1 cellular context compared by ENCODE assay signal in the genomic region with DNA sequence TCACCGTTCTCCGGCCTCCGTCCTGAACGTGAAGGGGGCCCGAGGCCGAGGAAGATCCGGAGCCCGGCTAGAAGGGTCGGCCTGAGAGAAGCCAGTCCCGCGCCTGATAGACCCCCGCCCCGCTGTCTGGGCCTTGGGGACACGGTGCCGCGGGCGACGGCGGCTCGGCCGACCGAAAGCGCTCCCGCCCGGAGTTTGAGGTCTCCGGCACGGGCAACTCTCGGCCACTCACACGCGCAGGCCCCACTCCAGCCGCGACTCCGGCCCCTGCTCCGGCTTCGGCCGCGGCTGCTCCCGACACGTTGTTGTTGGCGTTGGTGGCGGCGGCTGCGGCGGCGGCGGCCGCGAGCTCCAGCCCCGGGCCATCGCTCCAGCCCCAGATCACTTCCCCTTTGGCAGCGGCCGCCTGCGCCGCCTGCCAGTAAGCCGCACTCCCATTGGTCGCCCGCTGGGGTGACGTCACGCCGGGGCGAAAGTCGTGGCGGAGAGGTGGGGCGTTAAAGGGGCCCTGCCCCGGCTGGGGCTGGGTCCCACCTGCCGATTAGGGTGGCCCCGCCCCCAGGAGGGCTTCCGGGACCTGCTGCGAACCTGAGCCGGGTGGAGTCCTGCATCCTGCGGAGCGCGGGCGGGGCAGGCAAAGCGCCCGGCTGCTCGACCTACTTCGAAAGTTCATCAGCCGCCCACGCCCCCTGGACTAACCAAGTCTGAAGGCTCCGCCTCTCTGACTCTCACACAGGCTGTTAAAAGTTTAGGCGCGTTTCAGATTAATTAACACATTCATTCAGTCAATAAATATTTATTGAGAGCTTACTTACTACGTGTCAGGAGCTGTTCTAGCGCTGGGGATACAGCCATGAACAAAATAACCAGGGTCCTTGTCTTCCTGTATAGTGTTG.
TF ChIP-seq lines count a peak whose summit lies in the region.

A gene with protein sequence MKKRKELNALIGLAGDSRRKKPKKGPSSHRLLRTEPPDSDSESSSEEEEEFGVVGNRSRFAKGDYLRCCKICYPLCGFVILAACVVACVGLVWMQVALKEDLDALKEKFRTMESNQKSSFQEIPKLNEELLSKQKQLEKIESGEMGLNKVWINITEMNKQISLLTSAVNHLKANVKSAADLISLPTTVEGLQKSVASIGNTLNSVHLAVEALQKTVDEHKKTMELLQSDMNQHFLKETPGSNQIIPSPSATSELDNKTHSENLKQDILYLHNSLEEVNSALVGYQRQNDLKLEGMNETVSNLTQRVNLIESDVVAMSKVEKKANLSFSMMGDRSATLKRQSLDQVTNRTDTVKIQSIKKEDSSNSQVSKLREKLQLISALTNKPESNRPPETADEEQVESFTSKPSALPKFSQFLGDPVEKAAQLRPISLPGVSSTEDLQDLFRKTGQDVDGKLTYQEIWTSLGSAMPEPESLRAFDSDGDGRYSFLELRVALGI (minus strand): TSS at position 388 of the 896 bp plus-strand sequence. CDS start 1,027 bp downstream, outside the sequence.

TF ChIP-seq in K562, 482 proteins besides CTCF, POLR2A, EP300 and RAD21 (continued from another document and continues in another):
- TF ChIP-seq, protein P1, sequence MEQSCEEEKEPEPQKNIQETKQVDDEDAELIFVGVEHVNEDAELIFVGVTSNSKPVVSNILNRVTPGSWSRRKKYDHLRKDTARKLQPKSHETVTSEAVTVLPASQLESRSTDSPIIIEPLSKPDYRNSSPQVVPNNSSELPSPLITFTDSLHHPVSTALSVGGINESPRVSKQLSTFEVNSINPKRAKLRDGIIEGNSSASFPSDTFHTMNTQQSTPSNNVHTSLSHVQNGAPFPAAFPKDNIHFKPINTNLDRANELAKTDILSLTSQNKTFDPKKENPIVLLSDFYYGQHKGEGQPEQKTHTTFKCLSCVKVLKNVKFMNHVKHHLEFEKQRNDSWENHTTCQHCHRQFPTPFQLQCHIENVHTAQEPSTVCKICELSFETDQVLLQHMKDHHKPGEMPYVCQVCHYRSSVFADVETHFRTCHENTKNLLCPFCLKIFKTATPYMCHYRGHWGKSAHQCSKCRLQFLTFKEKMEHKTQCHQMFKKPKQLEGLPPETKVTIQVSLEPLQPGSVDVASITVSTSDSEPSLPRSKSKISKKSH (CRISPR knock-in tag; IDR thresholded peaks at IDR 0.05), result no peak
- no peak for TF ChIP-seq ZNF668 (CRISPR knock-in tag; IDR thresholded peaks at IDR 0.05)
- peak; percentile 74 for TF ChIP-seq FOSL1 (tag; conservative IDR thresholded peaks at IDR 0.05)
- TF ChIP-seq, protein P2, sequence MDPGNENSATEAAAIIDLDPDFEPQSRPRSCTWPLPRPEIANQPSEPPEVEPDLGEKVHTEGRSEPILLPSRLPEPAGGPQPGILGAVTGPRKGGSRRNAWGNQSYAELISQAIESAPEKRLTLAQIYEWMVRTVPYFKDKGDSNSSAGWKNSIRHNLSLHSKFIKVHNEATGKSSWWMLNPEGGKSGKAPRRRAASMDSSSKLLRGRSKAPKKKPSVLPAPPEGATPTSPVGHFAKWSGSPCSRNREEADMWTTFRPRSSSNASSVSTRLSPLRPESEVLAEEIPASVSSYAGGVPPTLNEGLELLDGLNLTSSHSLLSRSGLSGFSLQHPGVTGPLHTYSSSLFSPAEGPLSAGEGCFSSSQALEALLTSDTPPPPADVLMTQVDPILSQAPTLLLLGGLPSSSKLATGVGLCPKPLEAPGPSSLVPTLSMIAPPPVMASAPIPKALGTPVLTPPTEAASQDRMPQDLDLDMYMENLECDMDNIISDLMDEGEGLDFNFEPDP (CRISPR knock-in tag; IDR thresholded peaks at IDR 0.05), result no peak
- no peak for TF ChIP-seq PHB2 (IDR thresholded peaks at IDR 0.05; ENCODE audit: low read depth)
- no peak for TF ChIP-seq BDP1 (IDR thresholded peaks at IDR 0.05; ENCODE audit: insufficient read depth, insufficient read length)
- no peak for TF ChIP-seq HSF4 (CRISPR knock-in tag; IDR thresholded peaks at IDR 0.05; ENCODE audit: borderline replicate concordance)
- TF ChIP-seq HMG20A (CRISPR knock-in tag; conservative IDR thresholded peaks at IDR 0.05), result no peak
- TF ChIP-seq, protein P3, sequence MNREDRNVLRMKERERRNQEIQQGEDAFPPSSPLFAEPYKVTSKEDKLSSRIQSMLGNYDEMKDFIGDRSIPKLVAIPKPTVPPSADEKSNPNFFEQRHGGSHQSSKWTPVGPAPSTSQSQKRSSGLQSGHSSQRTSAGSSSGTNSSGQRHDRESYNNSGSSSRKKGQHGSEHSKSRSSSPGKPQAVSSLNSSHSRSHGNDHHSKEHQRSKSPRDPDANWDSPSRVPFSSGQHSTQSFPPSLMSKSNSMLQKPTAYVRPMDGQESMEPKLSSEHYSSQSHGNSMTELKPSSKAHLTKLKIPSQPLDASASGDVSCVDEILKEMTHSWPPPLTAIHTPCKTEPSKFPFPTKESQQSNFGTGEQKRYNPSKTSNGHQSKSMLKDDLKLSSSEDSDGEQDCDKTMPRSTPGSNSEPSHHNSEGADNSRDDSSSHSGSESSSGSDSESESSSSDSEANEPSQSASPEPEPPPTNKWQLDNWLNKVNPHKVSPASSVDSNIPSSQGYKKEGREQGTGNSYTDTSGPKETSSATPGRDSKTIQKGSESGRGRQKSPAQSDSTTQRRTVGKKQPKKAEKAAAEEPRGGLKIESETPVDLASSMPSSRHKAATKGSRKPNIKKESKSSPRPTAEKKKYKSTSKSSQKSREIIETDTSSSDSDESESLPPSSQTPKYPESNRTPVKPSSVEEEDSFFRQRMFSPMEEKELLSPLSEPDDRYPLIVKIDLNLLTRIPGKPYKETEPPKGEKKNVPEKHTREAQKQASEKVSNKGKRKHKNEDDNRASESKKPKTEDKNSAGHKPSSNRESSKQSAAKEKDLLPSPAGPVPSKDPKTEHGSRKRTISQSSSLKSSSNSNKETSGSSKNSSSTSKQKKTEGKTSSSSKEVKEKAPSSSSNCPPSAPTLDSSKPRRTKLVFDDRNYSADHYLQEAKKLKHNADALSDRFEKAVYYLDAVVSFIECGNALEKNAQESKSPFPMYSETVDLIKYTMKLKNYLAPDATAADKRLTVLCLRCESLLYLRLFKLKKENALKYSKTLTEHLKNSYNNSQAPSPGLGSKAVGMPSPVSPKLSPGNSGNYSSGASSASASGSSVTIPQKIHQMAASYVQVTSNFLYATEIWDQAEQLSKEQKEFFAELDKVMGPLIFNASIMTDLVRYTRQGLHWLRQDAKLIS (CRISPR knock-in tag; IDR thresholded peaks at IDR 0.05), result no peak
- no peak for TF ChIP-seq ZNF134 (CRISPR knock-in tag; conservative IDR thresholded peaks at IDR 0.05)
- TF ChIP-seq, protein P4, sequence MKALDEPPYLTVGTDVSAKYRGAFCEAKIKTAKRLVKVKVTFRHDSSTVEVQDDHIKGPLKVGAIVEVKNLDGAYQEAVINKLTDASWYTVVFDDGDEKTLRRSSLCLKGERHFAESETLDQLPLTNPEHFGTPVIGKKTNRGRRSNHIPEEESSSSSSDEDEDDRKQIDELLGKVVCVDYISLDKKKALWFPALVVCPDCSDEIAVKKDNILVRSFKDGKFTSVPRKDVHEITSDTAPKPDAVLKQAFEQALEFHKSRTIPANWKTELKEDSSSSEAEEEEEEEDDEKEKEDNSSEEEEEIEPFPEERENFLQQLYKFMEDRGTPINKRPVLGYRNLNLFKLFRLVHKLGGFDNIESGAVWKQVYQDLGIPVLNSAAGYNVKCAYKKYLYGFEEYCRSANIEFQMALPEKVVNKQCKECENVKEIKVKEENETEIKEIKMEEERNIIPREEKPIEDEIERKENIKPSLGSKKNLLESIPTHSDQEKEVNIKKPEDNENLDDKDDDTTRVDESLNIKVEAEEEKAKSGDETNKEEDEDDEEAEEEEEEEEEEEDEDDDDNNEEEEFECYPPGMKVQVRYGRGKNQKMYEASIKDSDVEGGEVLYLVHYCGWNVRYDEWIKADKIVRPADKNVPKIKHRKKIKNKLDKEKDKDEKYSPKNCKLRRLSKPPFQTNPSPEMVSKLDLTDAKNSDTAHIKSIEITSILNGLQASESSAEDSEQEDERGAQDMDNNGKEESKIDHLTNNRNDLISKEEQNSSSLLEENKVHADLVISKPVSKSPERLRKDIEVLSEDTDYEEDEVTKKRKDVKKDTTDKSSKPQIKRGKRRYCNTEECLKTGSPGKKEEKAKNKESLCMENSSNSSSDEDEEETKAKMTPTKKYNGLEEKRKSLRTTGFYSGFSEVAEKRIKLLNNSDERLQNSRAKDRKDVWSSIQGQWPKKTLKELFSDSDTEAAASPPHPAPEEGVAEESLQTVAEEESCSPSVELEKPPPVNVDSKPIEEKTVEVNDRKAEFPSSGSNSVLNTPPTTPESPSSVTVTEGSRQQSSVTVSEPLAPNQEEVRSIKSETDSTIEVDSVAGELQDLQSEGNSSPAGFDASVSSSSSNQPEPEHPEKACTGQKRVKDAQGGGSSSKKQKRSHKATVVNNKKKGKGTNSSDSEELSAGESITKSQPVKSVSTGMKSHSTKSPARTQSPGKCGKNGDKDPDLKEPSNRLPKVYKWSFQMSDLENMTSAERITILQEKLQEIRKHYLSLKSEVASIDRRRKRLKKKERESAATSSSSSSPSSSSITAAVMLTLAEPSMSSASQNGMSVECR (CRISPR knock-in tag; IDR thresholded peaks at IDR 0.05), result peak; percentile 79
- peak; percentile 56 for TF ChIP-seq RBM22 (IDR thresholded peaks at IDR 0.05; ENCODE audit: low read depth, low read length, poor library complexity, severe bottlenecking)
- TF ChIP-seq BRF1 (IDR thresholded peaks at IDR 0.05; ENCODE audit: borderline replicate concordance, extremely low read depth, insufficient read length), result no peak
- no peak for TF ChIP-seq TCF7L2 (IDR thresholded peaks at IDR 0.05; ENCODE audit: low read depth, low read length)
- TF ChIP-seq NCOA6 (IDR thresholded peaks at IDR 0.05), result no peak
- TF ChIP-seq, protein P5, sequence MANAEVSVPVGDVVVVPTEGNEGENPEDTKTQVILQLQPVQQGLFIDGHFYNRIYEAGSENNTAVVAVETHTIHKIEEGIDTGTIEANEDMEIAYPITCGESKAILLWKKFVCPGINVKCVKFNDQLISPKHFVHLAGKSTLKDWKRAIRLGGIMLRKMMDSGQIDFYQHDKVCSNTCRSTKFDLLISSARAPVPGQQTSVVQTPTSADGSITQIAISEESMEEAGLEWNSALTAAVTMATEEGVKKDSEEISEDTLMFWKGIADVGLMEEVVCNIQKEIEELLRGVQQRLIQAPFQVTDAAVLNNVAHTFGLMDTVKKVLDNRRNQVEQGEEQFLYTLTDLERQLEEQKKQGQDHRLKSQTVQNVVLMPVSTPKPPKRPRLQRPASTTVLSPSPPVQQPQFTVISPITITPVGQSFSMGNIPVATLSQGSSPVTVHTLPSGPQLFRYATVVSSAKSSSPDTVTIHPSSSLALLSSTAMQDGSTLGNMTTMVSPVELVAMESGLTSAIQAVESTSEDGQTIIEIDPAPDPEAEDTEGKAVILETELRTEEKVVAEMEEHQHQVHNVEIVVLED (CRISPR knock-in tag; IDR thresholded peaks at IDR 0.05), result peak; percentile 70
- peak; percentile 89 for TF ChIP-seq EP400 (IDR thresholded peaks at IDR 0.05)
- no peak for TF ChIP-seq ZNF174 (CRISPR knock-in tag; IDR thresholded peaks at IDR 0.05)
- TF ChIP-seq RFX7 (CRISPR knock-in tag; IDR thresholded peaks at IDR 0.05), result no peak
- TF ChIP-seq SMARCA5 (IDR thresholded peaks at IDR 0.05), result no peak
- no peak for TF ChIP-seq ZNF57 (CRISPR knock-in tag; IDR thresholded peaks at IDR 0.05)
- TF ChIP-seq HIVEP1 (CRISPR knock-in tag; IDR thresholded peaks at IDR 0.05), result no peak
- TF ChIP-seq, protein P6, sequence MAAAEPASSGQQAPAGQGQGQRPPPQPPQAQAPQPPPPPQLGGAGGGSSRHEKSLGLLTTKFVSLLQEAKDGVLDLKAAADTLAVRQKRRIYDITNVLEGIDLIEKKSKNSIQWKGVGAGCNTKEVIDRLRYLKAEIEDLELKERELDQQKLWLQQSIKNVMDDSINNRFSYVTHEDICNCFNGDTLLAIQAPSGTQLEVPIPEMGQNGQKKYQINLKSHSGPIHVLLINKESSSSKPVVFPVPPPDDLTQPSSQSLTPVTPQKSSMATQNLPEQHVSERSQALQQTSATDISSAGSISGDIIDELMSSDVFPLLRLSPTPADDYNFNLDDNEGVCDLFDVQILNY (CRISPR knock-in tag; IDR thresholded peaks at IDR 0.05), result 0 out of 2 replicates have a peak, but pooled peaks have one; percentile 22
- TF ChIP-seq MIER1 (IDR thresholded peaks at IDR 0.05; ENCODE audit: low read depth), result no peak
- TF ChIP-seq PCBP2 (IDR thresholded peaks at IDR 0.05; ENCODE audit: low read depth, low read length, poor library complexity, severe bottlenecking), result no peak
- TF ChIP-seq XRCC4 (IDR thresholded peaks at IDR 0.05; ENCODE audit: extremely low read depth, insufficient read depth, insufficient read length), result no peak
- TF ChIP-seq SMAD3 (CRISPR knock-in tag; conservative IDR thresholded peaks at IDR 0.05), result no peak
- TF ChIP-seq, protein P7, sequence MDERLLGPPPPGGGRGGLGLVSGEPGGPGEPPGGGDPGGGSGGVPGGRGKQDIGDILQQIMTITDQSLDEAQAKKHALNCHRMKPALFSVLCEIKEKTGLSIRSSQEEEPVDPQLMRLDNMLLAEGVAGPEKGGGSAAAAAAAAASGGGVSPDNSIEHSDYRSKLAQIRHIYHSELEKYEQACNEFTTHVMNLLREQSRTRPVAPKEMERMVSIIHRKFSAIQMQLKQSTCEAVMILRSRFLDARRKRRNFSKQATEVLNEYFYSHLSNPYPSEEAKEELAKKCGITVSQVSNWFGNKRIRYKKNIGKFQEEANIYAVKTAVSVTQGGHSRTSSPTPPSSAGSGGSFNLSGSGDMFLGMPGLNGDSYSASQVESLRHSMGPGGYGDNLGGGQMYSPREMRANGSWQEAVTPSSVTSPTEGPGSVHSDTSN (CRISPR knock-in tag; IDR thresholded peaks at IDR 0.05; ENCODE audit: low read depth), result no peak
- TF ChIP-seq, protein P7 (tag; conservative IDR thresholded peaks at IDR 0.05; ENCODE audit: low read depth), result no peak
- no peak for TF ChIP-seq ZNF165 (CRISPR knock-in tag; IDR thresholded peaks at IDR 0.05; ENCODE audit: borderline replicate concordance)
- no peak for TF ChIP-seq DNMT1 (IDR thresholded peaks at IDR 0.05)
- TF ChIP-seq, protein P8, sequence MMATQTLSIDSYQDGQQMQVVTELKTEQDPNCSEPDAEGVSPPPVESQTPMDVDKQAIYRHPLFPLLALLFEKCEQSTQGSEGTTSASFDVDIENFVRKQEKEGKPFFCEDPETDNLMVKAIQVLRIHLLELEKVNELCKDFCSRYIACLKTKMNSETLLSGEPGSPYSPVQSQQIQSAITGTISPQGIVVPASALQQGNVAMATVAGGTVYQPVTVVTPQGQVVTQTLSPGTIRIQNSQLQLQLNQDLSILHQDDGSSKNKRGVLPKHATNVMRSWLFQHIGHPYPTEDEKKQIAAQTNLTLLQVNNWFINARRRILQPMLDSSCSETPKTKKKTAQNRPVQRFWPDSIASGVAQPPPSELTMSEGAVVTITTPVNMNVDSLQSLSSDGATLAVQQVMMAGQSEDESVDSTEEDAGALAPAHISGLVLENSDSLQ (IDR thresholded peaks at IDR 0.05), result peak; percentile 17; the same call in 1 of the 2 replicates
- TF ChIP-seq, protein P9, sequence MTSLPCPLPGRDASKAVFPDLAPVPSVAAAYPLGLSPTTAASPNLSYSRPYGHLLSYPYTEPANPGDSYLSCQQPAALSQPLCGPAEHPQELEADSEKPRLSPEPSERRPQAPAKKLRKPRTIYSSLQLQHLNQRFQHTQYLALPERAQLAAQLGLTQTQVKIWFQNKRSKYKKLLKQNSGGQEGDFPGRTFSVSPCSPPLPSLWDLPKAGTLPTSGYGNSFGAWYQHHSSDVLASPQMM (CRISPR knock-in tag; IDR thresholded peaks at IDR 0.05), result no peak
- TF ChIP-seq HNRNPH1 (optimal IDR thresholded peaks at IDR 0.05; ENCODE audit: low read depth, low read length), result no peak
- no peak for TF ChIP-seq ZNF717 (CRISPR knock-in tag; IDR thresholded peaks at IDR 0.05)
- 0 out of 2 replicates have a peak, but pooled peaks have one; percentile 49 for TF ChIP-seq NR1H2 (CRISPR knock-in tag; IDR thresholded peaks at IDR 0.05)
